Comparison of ENCODE assay signal across 8 cellular contexts in the genomic region with DNA sequence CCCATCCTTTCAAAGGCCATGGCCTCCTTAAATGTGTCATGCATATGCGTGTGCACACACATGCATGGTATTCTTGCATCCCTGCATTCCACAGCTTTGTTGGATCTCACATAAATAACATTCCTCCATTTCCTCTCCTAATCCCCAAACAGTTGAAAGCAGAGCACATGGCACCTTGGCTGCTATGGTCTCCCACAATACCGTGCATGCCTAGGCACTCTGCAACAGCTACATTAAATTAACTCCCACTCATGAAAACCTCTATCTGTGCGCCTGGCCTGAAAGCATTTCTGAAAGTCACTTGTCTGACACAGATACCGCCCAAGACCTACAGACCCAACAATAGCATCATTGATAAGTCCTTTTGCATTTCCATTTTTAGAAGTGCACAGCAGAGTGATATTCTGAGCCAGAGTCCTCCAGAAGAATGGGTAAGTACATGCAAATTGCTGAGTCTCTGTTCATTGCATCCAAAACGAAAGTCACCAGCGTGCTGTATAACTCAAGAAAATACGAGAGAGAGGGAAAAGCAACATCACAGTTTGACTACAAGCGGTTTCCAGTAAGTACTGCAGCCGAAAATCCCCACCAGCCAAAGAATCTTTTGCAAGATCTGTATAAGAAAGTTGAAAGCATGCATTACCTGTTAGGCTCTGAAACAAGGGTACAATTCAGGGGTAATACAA. TPM values are rescaled to one million over a fixed set of nuclear protein-coding genes. Genes with fewer than 3 reads are reported as not detected.
DNase-seq lines count a peak whose midpoint lies in the region; ATAC-seq lines count a peak whose summit lies in the region.

No MANE protein-coding gene starts in this region.

- intact Hi-C loops in activated CD4-positive, alpha-beta memory T cell treated with anti-CD3 and anti-CD28 coated beads for 36 hours (cut with micrococcal nuclease) = loop anchor here (1.0 to 5.0 kb wide), 3 partner anchors 13 to 416 kb away; no protein-coding TSS in a partner anchor
- intact Hi-C loops in head of caudate nucleus (cut with DNase I) = no loop called here

- H3K27me3 Mint-ChIP-seq in activated CD4-positive, alpha-beta memory T cell treated with anti-CD3 and anti-CD28 coated beads for 36 hours = no peaks in the 10 kb centered on the region

- DNase-seq in activated naive CD4-positive, alpha-beta T cell treated with Interleukin-2 at 50 U/mL for 16 hours = peak; percentile 51
- no peak for DNase-seq in activated naive CD4-positive, alpha-beta T cell (lab: John Stamatoyannopoulos, UW)
- DNase-seq in activated CD4-positive, alpha-beta memory T cell treated with anti-CD3 and anti-CD28 coated beads for 36 hours = peak; percentile 70
- DNase-seq in activated gamma-delta T cell (lab: John Stamatoyannopoulos, UW) = no peak
- no peak for DNase-seq in head of caudate nucleus
- no peak for DNase-seq in HK-2 (ENCODE audit: unreplicated experiment)

- peaks cover 7% of the 10 kb centered on the region for H3K9me3 Mint-ChIP-seq in activated CD4-positive, alpha-beta memory T cell treated with anti-CD3 and anti-CD28 coated beads for 36 hours

- peaks cover 32% of the 10 kb centered on the region for H3K36me3 Mint-ChIP-seq in activated CD4-positive, alpha-beta memory T cell treated with anti-CD3 and anti-CD28 coated beads for 36 hours

- peak overlapping the region; percentile 75 for H3K4me3 Mint-ChIP-seq in activated CD4-positive, alpha-beta memory T cell treated with anti-CD3 and anti-CD28 coated beads for 36 hours

- peak; percentile 67 for ATAC-seq in HG02938 (IDR thresholded peaks at IDR 0.05; ENCODE audit: unreplicated experiment)

- H3K27ac Mint-ChIP-seq in activated CD4-positive, alpha-beta memory T cell treated with anti-CD3 and anti-CD28 coated beads for 36 hours = peak overlapping the region; percentile 98

- CTCF ChIA-PET in activated CD4-positive, alpha-beta memory T cell treated with anti-CD3 and anti-CD28 coated beads for 36 hours (lab: Charles Lee) = interaction anchor here (1.1 to 19.1 kb wide), 5 partner anchors 15 to 161 kb away, joined by 4 to 425 read pairs (median 16); no protein-coding TSS in a partner anchor

- H3K9ac ChIP-seq in mucosa of rectum (ENCODE audit: low read depth in 1 of 2, low read length in 2 of 2) = peak overlapping the region in 1 of 2 donors; percentile 35

- H3K9me3 ChIP-seq in mucosa of rectum (ENCODE audit: control insufficient read depth in 2 of 2, low read length in 2 of 2) = no peaks in the 10 kb centered on the region

- POLR2A ChIA-PET in activated CD4-positive, alpha-beta memory T cell treated with anti-CD3 and anti-CD28 coated beads for 36 hours (lab: Charles Lee) = interaction anchor here (1.0 to 10.3 kb wide), 5 partner anchors 10 to 36 kb away, joined by 3 to 447 read pairs (median 6); a partner anchor contains a TSS

- H3K36me3 ChIP-seq in mucosa of rectum (ENCODE audit: control insufficient read depth in 2 of 2, insufficient read depth in 2 of 2, low read length in 2 of 2) = no peaks in the 10 kb centered on the region

- peak overlapping the region; percentile 27 to 66 for H3K4me3 ChIP-seq in mucosa of rectum (ENCODE audit: low read length in 2 of 2)

- peak overlapping the region; percentile 49 to 67 for H3K27ac ChIP-seq in mucosa of rectum (ENCODE audit: low read depth in 2 of 2, low read length in 2 of 2)

- peaks cover 10 to 29% of the 10 kb centered on the region in 2 donors for H3K4me1 ChIP-seq in mucosa of rectum (ENCODE audit: control insufficient read depth in 2 of 2, insufficient read depth in 2 of 2, low read length in 2 of 2)

- peaks cover 97% of the 10 kb centered on the region for H3K4me1 Mint-ChIP-seq in activated CD4-positive, alpha-beta memory T cell treated with anti-CD3 and anti-CD28 coated beads for 36 hours (ENCODE audit: low read depth)

- H3K27me3 ChIP-seq in mucosa of rectum (ENCODE audit: control insufficient read depth in 2 of 2, insufficient read depth in 2 of 2, low read length in 2 of 2) = no peaks in the 10 kb centered on the region

RNA-seq across cellular contexts. Expression of a gene that starts 0.4 kb away (rescaled TPM):
- total RNA-seq in activated CD4-positive, alpha-beta memory T cell treated with anti-CD3 and anti-CD28 coated beads for 36 hours = 10 to 100 TPM; 40.6 to 44.6 TPM

RNA-seq across cellular contexts. Expression of a gene that starts 21.2 kb away (rescaled TPM):
- total RNA-seq in activated CD4-positive, alpha-beta memory T cell treated with anti-CD3 and anti-CD28 coated beads for 36 hours = under 1 TPM; 0.44 to 0.69 TPM

RNA-seq across cellular contexts. Expression of a gene that starts 48.8 kb away (rescaled TPM):
- total RNA-seq in activated CD4-positive, alpha-beta memory T cell treated with anti-CD3 and anti-CD28 coated beads for 36 hours = not detected

RNA-seq across cellular contexts. Expression of a gene that starts 50.2 kb away (rescaled TPM):
- total RNA-seq in activated CD4-positive, alpha-beta memory T cell treated with anti-CD3 and anti-CD28 coated beads for 36 hours = 1 to 10 TPM; 2.0 to 2.9 TPM

Comparison
In these comparisons a context has a peak if more than half of its experiments do, and no peak if none do; other contexts are left out.
1. DNase-seq: peak in activated naive CD4-positive, alpha-beta T cell treated with Interleukin-2 at 50 U/mL for 16 hours (single experiment) and activated CD4-positive, alpha-beta memory T cell treated with anti-CD3 and anti-CD28 coated beads for 36 hours (single experiment); none in activated naive CD4-positive, alpha-beta T cell (0 of 4), activated gamma-delta T cell (single experiment), head of caudate nucleus (0 of 42) and HK-2 (single experiment).